ENCODE assay signal across 23 cellular contexts in the genomic region with DNA sequence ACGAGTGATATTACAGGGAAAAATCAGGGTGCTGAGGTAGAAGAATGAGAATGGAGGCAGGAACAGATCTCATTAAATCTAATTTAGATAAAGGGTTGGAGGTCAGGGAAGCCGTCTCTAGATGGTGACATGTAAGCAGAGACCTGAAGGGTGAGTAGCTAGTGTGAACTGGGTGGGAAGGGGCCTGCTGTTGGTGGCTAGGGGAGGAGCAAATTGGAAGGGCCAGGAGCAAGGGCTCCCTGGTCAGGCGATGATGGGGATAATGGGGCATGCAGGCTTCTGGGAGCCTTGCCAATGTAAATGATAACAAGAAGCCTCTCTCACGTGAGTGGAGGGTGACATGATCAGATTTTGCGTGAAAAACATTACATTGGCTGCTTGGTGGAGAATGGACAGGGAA.
"Had no signal": no experiment of that assay in that cellular context is flagged by ENCODE, and none has a peak within 500 bp of the region (broad histone marks: within the 10 kb centered on the region; RNA-seq: fewer than 3 reads in every experiment).

No MANE protein-coding gene starts in this region.

- ATAC-seq: activated naive CD8-positive, alpha-beta T cell treated with anti-CD3 and anti-CD28 coated beads, Interleukin-2, amount 50 U/mL, for 24 hours; left lung; naive thymus-derived CD8-positive, alpha-beta T cell had no signal

- H3K27ac Mint-ChIP-seq: activated CD4-positive, alpha-beta memory T cell treated with anti-CD3 and anti-CD28 coated beads, Interleukin-2, amount 10 ng/mL, durations not matched to agents 7 days and 5 days; activated naive CD8-positive, alpha-beta T cell treated with anti-CD3 and anti-CD28 coated beads, Interleukin-2, amount 50 U/mL, for 24 hours; activated T-helper 1 cell treated with anti-CD3 and anti-CD28 coated beads, Interleukin-12 subunit alpha, Interleukin-12 subunit beta, Interleukin-2, Interleukin-4 antibody, amounts not matched to agents 30 ng/mL and 10 ng/mL and 1 ng/mL, durations not matched to agents 14 hours and 24 hours and 36 hours; dendritic cell treated with granulocyte-macrophage colony-stimulating factor and Interleukin-4, amounts not matched to agents 40 ng/mL and 50 ng/mL, for 4 days; naive thymus-derived CD8-positive, alpha-beta T cell; neural progenitor cell; progenitor cell of endocrine pancreas; T-helper 1 cell treated with Interleukin-12 subunit alpha and Interleukin-12 subunit beta and Interleukin-4 antibody, amounts not matched to agents 30 μg/mL and 1 μg/mL, for 36 hours had no signal

- H3K4me3 Mint-ChIP-seq: activated B cell treated with CpG ODN at 0.5 μM for 24 hours; activated CD4-positive, alpha-beta memory T cell treated with anti-CD3 and anti-CD28 coated beads, Interleukin-2, amount 10 ng/mL, durations not matched to agents 7 days and 5 days; activated naive CD8-positive, alpha-beta T cell treated with anti-CD3 and anti-CD28 coated beads, Interleukin-2, amount 50 U/mL, for 24 hours; activated T-helper 1 cell treated with anti-CD3 and anti-CD28 coated beads, Interleukin-12 subunit alpha, Interleukin-12 subunit beta, Interleukin-2, Interleukin-4 antibody, amounts not matched to agents 30 ng/mL and 10 ng/mL and 1 ng/mL, durations not matched to agents 14 hours and 24 hours and 36 hours; dendritic cell treated with granulocyte-macrophage colony-stimulating factor and Interleukin-4, amounts not matched to agents 40 ng/mL and 50 ng/mL, for 4 days; naive thymus-derived CD8-positive, alpha-beta T cell; neural progenitor cell; T-helper 1 cell treated with Interleukin-12 subunit alpha and Interleukin-12 subunit beta and Interleukin-4 antibody, amounts not matched to agents 30 μg/mL and 1 μg/mL, for 36 hours had no signal

- H3K4me1 Mint-ChIP-seq: activated CD4-positive, alpha-beta memory T cell treated with anti-CD3 and anti-CD28 coated beads, Interleukin-2, amount 10 ng/mL, durations not matched to agents 7 days and 5 days; activated naive CD8-positive, alpha-beta T cell treated with anti-CD3 and anti-CD28 coated beads, Interleukin-2, amount 50 U/mL, for 24 hours; neural progenitor cell had no signal

- DNase-seq: activated B cell treated with CpG ODN at 0.5 μM for 24 hours; activated CD4-positive, alpha-beta memory T cell treated with anti-CD3 and anti-CD28 coated beads, Interleukin-2, amount 10 ng/mL, durations not matched to agents 7 days and 5 days; activated CD4-positive, alpha-beta T cell treated with anti-CD3 and anti-CD28 coated beads for 4 hours; activated gamma-delta T cell; activated naive CD4-positive, alpha-beta T cell treated with anti-CD3 and anti-CD28 coated beads, Interleukin-2, amount 50 U/mL, for 16 hours; activated naive CD8-positive, alpha-beta T cell treated with anti-CD3 and anti-CD28 coated beads, Interleukin-2, amount 50 U/mL, for 24 hours; effector memory CD4-positive, alpha-beta T cell; foreskin melanocyte; hippocampal formation; kidney glomerular epithelial cell; left lung; naive thymus-derived CD8-positive, alpha-beta T cell; retina; sigmoid colon; stimulated activated CD4-positive, alpha-beta T cell treated with anti-CD3 and anti-CD28 coated beads, Interleukin-2, amount 100 ng/mL, for 48 hours; stimulated activated CD8-positive, alpha-beta memory T cell treated with anti-CD3 and anti-CD28 coated beads, Interleukin-4, amount 100 ng/mL, for 48 hours; stimulated activated naive CD4-positive, alpha-beta T cell treated with Interleukin-2 at 50 U/mL for 16 hours; upper lobe of left lung had no signal

- H3K9me3 Mint-ChIP-seq: activated B cell treated with CpG ODN at 0.5 μM for 24 hours; activated CD4-positive, alpha-beta memory T cell treated with anti-CD3 and anti-CD28 coated beads, Interleukin-2, amount 10 ng/mL, durations not matched to agents 7 days and 5 days; activated T-helper 1 cell treated with anti-CD3 and anti-CD28 coated beads, Interleukin-12 subunit alpha, Interleukin-12 subunit beta, Interleukin-2, Interleukin-4 antibody, amounts not matched to agents 30 ng/mL and 10 ng/mL and 1 ng/mL, durations not matched to agents 14 hours and 24 hours and 36 hours; dendritic cell treated with granulocyte-macrophage colony-stimulating factor and Interleukin-4, amounts not matched to agents 40 ng/mL and 50 ng/mL, for 4 days; neural progenitor cell; T-helper 1 cell treated with Interleukin-12 subunit alpha and Interleukin-12 subunit beta and Interleukin-4 antibody, amounts not matched to agents 30 μg/mL and 1 μg/mL, for 36 hours had no signal

- H3K27me3 Mint-ChIP-seq: activated B cell treated with CpG ODN at 0.5 μM for 24 hours; dendritic cell treated with granulocyte-macrophage colony-stimulating factor and Interleukin-4, amounts not matched to agents 40 ng/mL and 50 ng/mL, for 4 days had no signal

- H3K36me3 Mint-ChIP-seq: neural progenitor cell had no signal
